In genomic region chr20:62359491-62360121, GRCh38 we compare ENCODE assay signal across 11 cellular contexts. TPM values are rescaled to one million over a fixed set of nuclear protein-coding genes. Genes with fewer than 3 reads are reported as not detected.
DNase-seq lines count a peak whose midpoint lies in the region; ATAC-seq, FAIRE-seq and TF ChIP-seq lines count a peak whose summit lies in the region.
"Had no signal": no experiment of that assay in that cellular context is flagged by ENCODE, and none has a peak within 500 bp of the region (broad histone marks: within the 10 kb centered on the region; RNA-seq: fewer than 3 reads in every experiment).

No MANE protein-coding gene starts in this region.

- DNase-seq in A549 (ENCODE audit: low read depth in 1 of 2, low spot score in 1 of 2): peak in 1 of 2 experiments; percentile 95
- DNase-seq in Panc1 (ENCODE audit: low read depth, low spot score): peak; percentile 77
- no peak for DNase-seq in esophagus squamous epithelium (lab: John Stamatoyannopoulos, UW)
- no peak for DNase-seq in neural progenitor cell (ENCODE audit: low spot score)
- DNase-seq in activated CD4-positive, alpha-beta T cell treated with anti-CD3 and anti-CD28 coated beads, Interleukin-2, amount 50 U/mL, for 4 hours: no peak
- DNase-seq in pons (ENCODE audit: low spot score): no peak
- no peak for DNase-seq in SK-N-SH
- DNase-seq: activated naive CD8-positive, alpha-beta T cell treated with anti-CD3 and anti-CD28 coated beads, Interleukin-2, amount 10 ng/mL, durations not matched to agents 7 days and 5 days; NCI-H1436 had no signal

- no peak overlapping the region for H3K4me3 Mint-ChIP-seq in neural progenitor cell
- H3K4me3 Mint-ChIP-seq: activated naive CD8-positive, alpha-beta T cell treated with anti-CD3 and anti-CD28 coated beads, Interleukin-2, amount 10 ng/mL, durations not matched to agents 7 days and 5 days had no signal

- no peak for TF ChIP-seq CTCF in A549 (IDR thresholded peaks at IDR 0.05)
- no peak for TF ChIP-seq CTCF in Panc1 (IDR thresholded peaks at IDR 0.05)
- no peak for TF ChIP-seq CTCF in esophagus squamous epithelium (IDR thresholded peaks at IDR 0.05)
- no peak for TF ChIP-seq CTCF in neural progenitor cell (IDR thresholded peaks at IDR 0.05)
- no peak for TF ChIP-seq CTCF in SK-N-SH (IDR thresholded peaks at IDR 0.05)

- H3K4me1 Mint-ChIP-seq in neural progenitor cell: peaks cover 27% of the 10 kb centered on the region
- H3K4me1 Mint-ChIP-seq: activated naive CD8-positive, alpha-beta T cell treated with anti-CD3 and anti-CD28 coated beads, Interleukin-2, amount 10 ng/mL, durations not matched to agents 7 days and 5 days had no signal

- TF ChIP-seq RAD21 in A549 (conservative IDR thresholded peaks at IDR 0.05 in 1 of 2, IDR thresholded peaks at IDR 0.05 in 1 of 2) (0 out of 5 replicates have a peak, but pooled peaks of 1 of the 2 experiments have one; percentile 20), SK-N-SH (IDR thresholded peaks at IDR 0.05; ENCODE audit: low read length) (no peak)

- FAIRE-seq in A549 (lab: Jason Lieb, UNC): no peak
- FAIRE-seq: GM18507 had no signal

- intact Hi-C loops in Panc1 (cut with micrococcal nuclease; ENCODE audit: unreplicated experiment) (no loop called here), esophagus squamous epithelium (cut with DNase I) (no loop called here)

- CTCF ChIA-PET in A549 (lab: Yijun Ruan, JAX) (interaction anchor here (0.6 to 5.5 kb wide), 8 partner anchors 8 to 230 kb away, joined by 3 to 94 read pairs (median 7); partner anchors contain the start of gene LAMA5), Panc1 (lab: Charles Lee) (no interaction called here), SK-N-SH (lab: Yijun Ruan, JAX) (interaction anchor here (5.5 kb wide), 1 partner anchor 23 kb away, joined by 43 read pairs; no protein-coding TSS in a partner anchor)

- 0% methylated on average over 1 of the region's 25 CpGs for WGBS in A549 (ENCODE audit: missing lambda C conversion rate)
- WGBS in esophagus squamous epithelium, 2 donors: no CpG with 5 or more reads among the region's 25 CpGs
- 63% methylated on average over 8 of the region's 25 CpGs for WGBS in SK-N-SH (ENCODE audit: low lambda C conversion rate)

- no peaks in the 10 kb centered on the region for H3K9me2 ChIP-seq in SK-N-SH

- ATAC-seq in A549 (peak; percentile 6 to 8), Panc1 (peak; percentile 2; the same call in 1 of the 2 replicates), HG03571 (IDR thresholded peaks at IDR 0.05; ENCODE audit: unreplicated experiment) (no peak)

- H3K27ac Mint-ChIP-seq in neural progenitor cell: no peak overlapping the region
- H3K27ac Mint-ChIP-seq: activated naive CD8-positive, alpha-beta T cell treated with anti-CD3 and anti-CD28 coated beads, Interleukin-2, amount 10 ng/mL, durations not matched to agents 7 days and 5 days had no signal

- no TSS peak for BruUV-seq in Panc1 (replicated peaks; lab: Mats Ljungman, UMichigan)

- no peak for TF ChIP-seq POLR2A in A549 (IDR thresholded peaks at IDR 0.05; ENCODE audit: low read length)
- no peak for TF ChIP-seq POLR2A in esophagus squamous epithelium (IDR thresholded peaks at IDR 0.05)

- peak; percentile 89 to 91; a peak in 4 of 5 replicates for TF ChIP-seq EP300 in A549 (IDR thresholded peaks at IDR 0.05)
- no peak for TF ChIP-seq EP300 in SK-N-SH (IDR thresholded peaks at IDR 0.05; ENCODE audit: borderline replicate concordance in 1 of 2, low read depth in 1 of 2, low read length in 1 of 2)

- H3K9me3 Mint-ChIP-seq in neural progenitor cell: no peaks in the 10 kb centered on the region
- H3K9me3 Mint-ChIP-seq: activated naive CD8-positive, alpha-beta T cell treated with anti-CD3 and anti-CD28 coated beads, Interleukin-2, amount 10 ng/mL, durations not matched to agents 7 days and 5 days had no signal

- H3K27me3 Mint-ChIP-seq in neural progenitor cell (ENCODE audit: insufficient read depth, low read depth): no peaks in the 10 kb centered on the region

- H3K27me3 ChIP-seq in Panc1 (ENCODE audit: control insufficient read depth, insufficient read depth, low read length) (no peaks in the 10 kb centered on the region), esophagus squamous epithelium (no peaks in the 10 kb centered on the region), neural progenitor cell (no peaks in the 10 kb centered on the region), SK-N-SH (ENCODE audit: insufficient read depth) (no peaks in the 10 kb centered on the region)

- peaks cover 26% of the 10 kb centered on the region for H3F3A ChIP-seq in neural progenitor cell (ENCODE audit: low read depth)
- peaks cover 3% of the 10 kb centered on the region for H3F3A ChIP-seq in SK-N-SH (replicated peaks; ENCODE audit: insufficient read depth)

- H2AFZ ChIP-seq in neural progenitor cell (replicated peaks): no peak overlapping the region
- no peak overlapping the region for H2AFZ ChIP-seq in SK-N-SH (ENCODE audit: low read depth)

- POLR2A ChIA-PET in A549 (lab: Yijun Ruan, JAX) (interaction anchor here (1.0 to 4.9 kb wide), 3 partner anchors 8 to 23 kb away, joined by 3 to 61 read pairs (median 12); partner anchors contain the start of gene LAMA5), Panc1 (lab: Charles Lee) (interaction anchor here (0.8 kb wide), 1 partner anchor 19 kb away, joined by 4 read pairs; no protein-coding TSS in a partner anchor), SK-N-SH (lab: Yijun Ruan, JAX) (no interaction called here)

- no peaks in the 10 kb centered on the region for H3K36me3 Mint-ChIP-seq in neural progenitor cell
- H3K36me3 Mint-ChIP-seq: activated naive CD8-positive, alpha-beta T cell treated with anti-CD3 and anti-CD28 coated beads, Interleukin-2, amount 10 ng/mL, durations not matched to agents 7 days and 5 days had no signal

- peak overlapping the region; percentile 97 to 99 for H3K27ac ChIP-seq in A549
- peak overlapping the region; percentile 93 for H3K27ac ChIP-seq in Panc1 (ENCODE audit: low read length)
- H3K27ac ChIP-seq in esophagus squamous epithelium: peak overlapping the region; percentile 91 to 93 (median 92)
- peak overlapping the region; percentile 37 for H3K27ac ChIP-seq in neural progenitor cell
- H3K27ac ChIP-seq in SK-N-SH (ENCODE audit: low read depth in 2 of 2, low read length in 1 of 2): peak overlapping the region in 1 of 2 experiments; percentile 92; a peak in 1 of 4 replicates

- H4K20me1 ChIP-seq in neural progenitor cell (ENCODE audit: low read depth) (peaks cover 90% of the 10 kb centered on the region), SK-N-SH (ENCODE audit: insufficient read depth) (peaks cover 27% of the 10 kb centered on the region)

- in situ Hi-C loops in Panc1 (cut with HindIII; ENCODE audit: low pct_unique_long_range_greater_than_20kb, low sequenced_read_pairs): no loop called here

- peaks cover 83% of the 10 kb centered on the region for H3K79me2 ChIP-seq in neural progenitor cell (ENCODE audit: low read depth)
- H3K79me2 ChIP-seq in SK-N-SH (ENCODE audit: insufficient read depth): peaks cover 22% of the 10 kb centered on the region

- H3K9me3 ChIP-seq in A549 (no peaks in the 10 kb centered on the region), Panc1 (ENCODE audit: control insufficient read depth, insufficient read depth, low read depth, low read length) (no peaks in the 10 kb centered on the region), esophagus squamous epithelium (no peaks in the 10 kb centered on the region), neural progenitor cell (ENCODE audit: low read depth) (no peaks in the 10 kb centered on the region), SK-N-SH (no peaks in the 10 kb centered on the region)

- no peaks in the 10 kb centered on the region for H3K36me3 ChIP-seq in Panc1 (ENCODE audit: control insufficient read depth, insufficient read depth, low read length)
- peaks cover 0 to 11% (median 0%) of the 10 kb centered on the region in 3 donors for H3K36me3 ChIP-seq in esophagus squamous epithelium
- no peaks in the 10 kb centered on the region for H3K36me3 ChIP-seq in neural progenitor cell
- peaks cover 0 to 7% of the 10 kb centered on the region in 2 experiments for H3K36me3 ChIP-seq in SK-N-SH (replicated peaks in 1 of 2; ENCODE audit: control insufficient read depth in 1 of 2, insufficient read depth in 2 of 2, low read length in 1 of 2)

- H3K4me1 ChIP-seq in A549 (peaks cover 95% of the 10 kb centered on the region), Panc1 (ENCODE audit: control insufficient read depth, insufficient read depth, low read length) (peaks cover 92% of the 10 kb centered on the region), esophagus squamous epithelium (peaks cover 94 to 99% (median 96%) of the 10 kb centered on the region in 3 donors), neural progenitor cell (peaks cover 70% of the 10 kb centered on the region), SK-N-SH (ENCODE audit: control insufficient read depth in 1 of 2, insufficient read depth in 2 of 2, low read depth in 1 of 2, low read length in 1 of 2) (peaks cover 29 to 84% of the 10 kb centered on the region in 2 experiments; a peak in 3 of 4 replicates)

- H3K4me3 ChIP-seq in A549 (peak overlapping the region; percentile 41), Panc1 (ENCODE audit: low read depth in 2 of 2, low read length in 2 of 2) (peak overlapping the region in 1 of 2 experiments; percentile 23; a peak in 1 of 4 replicates), esophagus squamous epithelium (peak overlapping the region in 2 of 4 donors; percentile 7 to 43), neural progenitor cell (no peak overlapping the region), SK-N-SH (ENCODE audit: low read depth in 2 of 2, low read length in 1 of 2) (no peak overlapping the region)

- peak overlapping the region; percentile 91 for H3K4me2 ChIP-seq in A549
- H3K4me2 ChIP-seq in neural progenitor cell: no peak overlapping the region
- H3K4me2 ChIP-seq in SK-N-SH: no peak overlapping the region

- H3K9ac ChIP-seq in neural progenitor cell (no peak overlapping the region), SK-N-SH (no peak overlapping the region)

RNA-seq across cellular contexts. Expression of gene LAMA5, which starts 7.5 kb away (rescaled TPM):
- 20.4 and 31.6 TPM in 2 replicates for polyA plus RNA-seq in A549 (2011; rRNA removed)
- polyA plus RNA-seq in A549 (2012; cell fraction: cytosol; rRNA removed): 91.5 and 122 TPM in 2 replicates
- polyA plus RNA-seq in A549 (2012; cell fraction: nucleus; rRNA removed): 829 and 950 TPM in 2 replicates
- polyA plus RNA-seq in A549 (2017; fragmentation: RNase III; extraction: RNeasy Plus Mini Kit Qiagen cat#74134 plus additional on column Dnase treatment): 196 to 212 TPM (median 202 TPM) in 3 replicates
- polyA minus RNA-seq in A549 (2011; rRNA and poly(A)+ RNA removed): 26.9 and 28.7 TPM in 2 replicates
- total RNA-seq in Panc1 (2021; ENCODE audit: unreplicated experiment): 497 TPM
- 508 TPM for polyA plus RNA-seq in Panc1 (2012; ENCODE audit: insufficient read length)
- total RNA-seq in esophagus squamous epithelium: 100 to 1,000 TPM in 2 of 4 donors, 10 to 100 TPM in 2; 60.4 to 127 (median 98.9) TPM
- 12.1 and 63.9 TPM in 2 replicates for total RNA-seq in neural progenitor cell (ENCODE audit: low replicate concordance)
- 16.1 and 27.2 TPM in 2 replicates for polyA plus RNA-seq in SK-N-SH (2012; rRNA removed)
- 9.9 and 17.8 TPM in 2 replicates for polyA plus RNA-seq in SK-N-SH (2012; cell fraction: cytosol; rRNA removed)
- 127 and 252 TPM in 2 replicates for polyA plus RNA-seq in SK-N-SH (2012; cell fraction: nucleus; rRNA removed)

RNA-seq across cellular contexts. Expression of gene RPS21, which starts 27.3 kb away (rescaled TPM):
- polyA plus RNA-seq in A549 (2011; rRNA removed) (3,697 and 4,026 TPM in 2 replicates), A549 (2017; fragmentation: RNase III; extraction: RNeasy Plus Mini Kit Qiagen cat#74134 plus additional on column Dnase treatment) (2,862 to 2,938 TPM (median 2,871 TPM) in 3 replicates), SK-N-SH (2012; rRNA removed) (11,376 and 16,625 TPM in 2 replicates)
- polyA plus RNA-seq in A549 (2012; cell fraction: cytosol; rRNA removed): 8,308 and 13,239 TPM in 2 replicates
- polyA plus RNA-seq in A549 (2012; cell fraction: nucleus; rRNA removed): 5,168 and 6,855 TPM in 2 replicates
- 804 and 936 TPM in 2 replicates for polyA minus RNA-seq in A549 (2011; rRNA and poly(A)+ RNA removed)
- total RNA-seq in Panc1 (2021; ENCODE audit: unreplicated experiment) (1,761 TPM), esophagus squamous epithelium (1,000 to 10,000 TPM in 3 of 4 donors, 100 to 1,000 TPM in 1; 819 to 3,701 (median 3,102) TPM), neural progenitor cell (ENCODE audit: low replicate concordance) (1,629 and 1,765 TPM in 2 replicates)
- polyA plus RNA-seq in Panc1 (2012; ENCODE audit: insufficient read length): 4,052 TPM
- polyA plus RNA-seq in SK-N-SH (2012; cell fraction: cytosol; rRNA removed): 13,224 and 13,754 TPM in 2 replicates
- 2,698 and 3,651 TPM in 2 replicates for polyA plus RNA-seq in SK-N-SH (2012; cell fraction: nucleus; rRNA removed)

RNA-seq across cellular contexts. Expression of gene CABLES2, which starts 47.5 kb away (rescaled TPM):
- polyA plus RNA-seq in A549 (2011; rRNA removed) (3.9 and 5.0 TPM in 2 replicates), A549 (2017; fragmentation: RNase III; extraction: RNeasy Plus Mini Kit Qiagen cat#74134 plus additional on column Dnase treatment) (5.6 to 7.7 TPM (median 6.6 TPM) in 3 replicates), SK-N-SH (2012; rRNA removed) (4.2 and 4.8 TPM in 2 replicates)
- 5.9 and 7.3 TPM in 2 replicates for polyA plus RNA-seq in A549 (2012; cell fraction: cytosol; rRNA removed)
- 9.4 and 10.5 TPM in 2 replicates for polyA plus RNA-seq in A549 (2012; cell fraction: nucleus; rRNA removed)
- 6.1 and 7.1 TPM in 2 replicates for polyA minus RNA-seq in A549 (2011; rRNA and poly(A)+ RNA removed)
- total RNA-seq in Panc1 (2021; ENCODE audit: unreplicated experiment) (9.8 TPM), esophagus squamous epithelium (1 to 10 TPM; 2.0 to 3.8 (median 2.2) TPM), neural progenitor cell (ENCODE audit: low replicate concordance) (8.1 and 13.8 TPM in 2 replicates)
- polyA plus RNA-seq in Panc1 (2012; ENCODE audit: insufficient read length): 12.0 TPM
- polyA plus RNA-seq in SK-N-SH (2012; cell fraction: cytosol; rRNA removed): 2.8 and 4.3 TPM in 2 replicates
- 6.6 and 7.6 TPM in 2 replicates for polyA plus RNA-seq in SK-N-SH (2012; cell fraction: nucleus; rRNA removed)

RNA-seq across cellular contexts. Expression of gene ADRM1, which starts 56.8 kb away (rescaled TPM):
- polyA plus RNA-seq in A549 (2011; rRNA removed): 68.9 and 87.9 TPM in 2 replicates
- 217 and 255 TPM in 2 replicates for polyA plus RNA-seq in A549 (2012; cell fraction: cytosol; rRNA removed)
- polyA plus RNA-seq in A549 (2012; cell fraction: nucleus; rRNA removed): 249 and 328 TPM in 2 replicates
- 121 to 131 TPM (median 130 TPM) in 3 replicates for polyA plus RNA-seq in A549 (2017; fragmentation: RNase III; extraction: RNeasy Plus Mini Kit Qiagen cat#74134 plus additional on column Dnase treatment)
- polyA minus RNA-seq in A549 (2011; rRNA and poly(A)+ RNA removed): 56.0 and 59.2 TPM in 2 replicates
- total RNA-seq in Panc1 (2021; ENCODE audit: unreplicated experiment): 194 TPM
- 315 TPM for polyA plus RNA-seq in Panc1 (2012; ENCODE audit: insufficient read length)
- total RNA-seq in esophagus squamous epithelium: 100 to 1,000 TPM; 126 to 173 (median 133) TPM
- total RNA-seq in neural progenitor cell (ENCODE audit: low replicate concordance): 52.3 and 96.3 TPM in 2 replicates
- polyA plus RNA-seq in SK-N-SH (2012; rRNA removed): 137 and 142 TPM in 2 replicates
- 77.3 and 106 TPM in 2 replicates for polyA plus RNA-seq in SK-N-SH (2012; cell fraction: cytosol; rRNA removed)
- 122 and 167 TPM in 2 replicates for polyA plus RNA-seq in SK-N-SH (2012; cell fraction: nucleus; rRNA removed)

Comparison
In these comparisons a context has a peak if more than half of its experiments do, and no peak if none do; other contexts are left out.
1. Of the 12 proteins assayed by ChIP-seq in both A549 and SK-N-SH: peak only in A549: EP300, FOSL2, MAX, PBX3 and SMC3; only in SK-N-SH: none; in both: none; in neither: 6; mixed calls (peak in some experiments, not most) for 1.